Comparison of ENCODE assay signal across 11 cellular contexts in genomic region chr4:55575513-55575912, GRCh38. TPM values are rescaled to one million over a fixed set of nuclear protein-coding genes. Genes with fewer than 3 reads are reported as not detected.
"Had no signal": no experiment of that assay in that cellular context is flagged by ENCODE, and none has a peak within 500 bp of the region (broad histone marks: within the 10 kb centered on the region; RNA-seq: fewer than 3 reads in every experiment).

No MANE protein-coding gene starts in this region.

- H2AFZ ChIP-seq: GM23248, GM23338 had no signal

- DNase-seq: GM23248, GOT3, H7, H9, HCEC 1CT, HFFc6 had no signal

- ATAC-seq: GM23338 had no signal

- FAIRE-seq: H1, H54 had no signal

- H3K4me3 ChIP-seq: GM23248, GM23338, HAP-1 had no signal

- H3K4me1 ChIP-seq: HAP-1 had no signal

- H3K4me2 ChIP-seq: GM23338 had no signal

- H3K9ac ChIP-seq: GM23248 had no signal

- H3K9me3 ChIP-seq: HAP-1 had no signal

- H3K27ac ChIP-seq: GM23248 had no signal

- H3K36me3 ChIP-seq: HAP-1 had no signal

RNA-seq across cellular contexts. Expression of gene PDCL2, which starts 16.5 kb away (rescaled TPM):
- total RNA-seq: GM23248, H1, H4, H7, H9, HFFc6 had no signal
- polyA plus RNA-seq: GM23248, H1 had no signal
